25 cellular contexts compared by ENCODE assay signal in the genomic region with DNA sequence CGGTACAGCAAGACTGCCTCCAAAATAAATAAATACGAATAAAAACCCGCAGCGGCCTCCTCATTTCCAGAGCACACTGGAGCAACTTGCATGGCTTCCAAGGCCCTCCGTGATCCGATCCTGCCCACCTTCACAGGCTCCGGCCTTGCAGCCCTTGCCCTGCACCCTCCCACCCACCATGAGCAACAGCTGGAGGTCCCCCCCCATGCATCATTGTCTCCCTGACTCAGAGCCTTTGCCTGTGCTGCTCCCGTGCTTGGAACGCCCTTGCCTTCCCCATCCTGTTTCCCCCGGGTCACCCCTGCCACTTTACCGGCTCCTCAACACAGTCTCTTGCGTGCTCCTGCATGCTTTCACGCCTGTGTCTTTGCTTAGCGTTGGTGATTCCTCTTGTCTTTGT.
DNase-seq lines count a peak whose midpoint lies in the region; ATAC-seq and TF ChIP-seq lines count a peak whose summit lies in the region.
"Had no signal": no experiment of that assay in that cellular context is flagged by ENCODE, and none has a peak within 500 bp of the region (broad histone marks: within the 10 kb centered on the region; RNA-seq: fewer than 3 reads in every experiment).

No MANE protein-coding gene starts in this region.

- peak overlapping the region; percentile 53 for H3K18ac ChIP-seq in neuronal stem cell (ENCODE audit: low read length)

- no peak overlapping the region for H3K4me2 ChIP-seq in neuronal stem cell (ENCODE audit: insufficient read depth, low read length, poor library complexity, severe bottlenecking)
- H3K4me2 ChIP-seq: SK-N-SH had no signal

- H3K14ac ChIP-seq in neuronal stem cell (ENCODE audit: low read length): no peak overlapping the region

- H3K4me3 ChIP-seq in NB4 (ENCODE audit: low read depth, low read length): peak overlapping the region; percentile 33
- no peak overlapping the region for H3K4me3 ChIP-seq in fibroblast of the aortic adventitia (ENCODE audit: low read depth, low read length)
- H3K4me3 ChIP-seq in neuronal stem cell (ENCODE audit: low read length in 2 of 2): no peak overlapping the region
- H3K4me3 ChIP-seq: prostate gland, tibial nerve had no signal

- H3K4ac ChIP-seq in neuronal stem cell (ENCODE audit: low read length): no peak overlapping the region

- H2BK5ac ChIP-seq in neuronal stem cell (ENCODE audit: low read length): no peak overlapping the region

- no peak for TF ChIP-seq POLR2A in NB4 (IDR thresholded peaks at IDR 0.05; ENCODE audit: extremely low read depth, insufficient read length)

- no peak overlapping the region for H4K8ac ChIP-seq in neuronal stem cell (ENCODE audit: low read depth, low read length)

- H3K27ac ChIP-seq in neuronal stem cell (replicated peaks; ENCODE audit: low read length): no peak overlapping the region
- H3K27ac ChIP-seq: prostate gland, RWPE1, VCaP had no signal

- H3K79me1 ChIP-seq in neuronal stem cell (ENCODE audit: low read depth, low read length): no peaks in the 10 kb centered on the region

- H2AFZ ChIP-seq in neuronal stem cell (ENCODE audit: low read length): no peak overlapping the region

- peak; percentile 46 for DNase-seq in AG09319 (ENCODE audit: extremely low read depth, low read depth)
- DNase-seq in NB4 (ENCODE audit: low read depth): peak; percentile 83
- DNase-seq in fibroblast of the aortic adventitia (ENCODE audit: low read depth): peak; percentile 58
- DNase-seq in neuronal stem cell (ENCODE audit: low spot score): no peak
- no peak for DNase-seq in DMS 273 treated with DMSO at 0.1 percent for 48 hours (lab: John Stamatoyannopoulos, UW)
- DNase-seq in COLO829 (ENCODE audit: low spot score): no peak
- no peak for DNase-seq in cerebellum (ENCODE audit: low spot score)
- DNase-seq: activated CD4-positive, alpha-beta T cell treated with anti-CD3 and anti-CD28 coated beads, Interleukin-2, amount 50 U/mL, for 1 hour; activated gamma-delta T cell; C1 segment of cervical spinal cord; cortex of kidney; MM.1S; NCI-H2227 treated with DMSO at 0.1 percent for 48 hours; NCI-H748 treated with DMSO at 0.1 percent for 48 hours; SK-N-SH; small intestine; stimulated activated CD4-positive, alpha-beta T cell treated with anti-CD3 and anti-CD28 coated beads, Interleukin-4, amount 100 ng/mL, for 24 hours; stimulated activated naive CD4-positive, alpha-beta T cell treated with Interleukin-2 at 50 U/mL for 16 hours; T-helper 2 cell had no signal

- H3K27me3 ChIP-seq in neuronal stem cell (ENCODE audit: control insufficient read depth in 3 of 3, insufficient read depth in 3 of 3, low read depth in 1 of 3, low read length in 3 of 3): peaks cover 0 to 20% (median 0%) of the 10 kb centered on the region in 3 experiments
- H3K27me3 ChIP-seq: tibial nerve had no signal

- H3K9ac ChIP-seq in neuronal stem cell (ENCODE audit: low read depth, low read length, poor library complexity): no peak overlapping the region
- H3K9ac ChIP-seq: SK-N-SH had no signal

- no peak overlapping the region for H2BK12ac ChIP-seq in neuronal stem cell (ENCODE audit: low read length)

- H4K91ac ChIP-seq in neuronal stem cell (ENCODE audit: low read depth, low read length, poor library complexity): no peak overlapping the region

- H3K36me3 ChIP-seq in neuronal stem cell (replicated peaks in 1 of 2; ENCODE audit: control insufficient read depth in 2 of 2, insufficient read depth in 2 of 2, low read length in 2 of 2): no peaks in the 10 kb centered on the region
- H3K36me3 ChIP-seq: prostate gland, tibial nerve had no signal

- H2BK120ac ChIP-seq in neuronal stem cell (ENCODE audit: low read depth, low read length): no peak overlapping the region

- H2BK15ac ChIP-seq in neuronal stem cell (ENCODE audit: low read length): no peak overlapping the region

- H3K9me3 ChIP-seq in neuronal stem cell (replicated peaks in 1 of 2; ENCODE audit: control insufficient read depth in 2 of 2, insufficient read depth in 1 of 2, low read depth in 1 of 2, low read length in 2 of 2): no peaks in the 10 kb centered on the region
- H3K9me3 ChIP-seq: prostate gland, SK-N-SH, tibial nerve had no signal

- no peak for TF ChIP-seq CTCF in AG09319 (IDR thresholded peaks at IDR 0.05; ENCODE audit: low read depth, low read length)
- no peak for TF ChIP-seq CTCF in NB4 (IDR thresholded peaks at IDR 0.05; ENCODE audit: low read depth, low read length)
- no peak for TF ChIP-seq CTCF in fibroblast of the aortic adventitia (IDR thresholded peaks at IDR 0.05; ENCODE audit: insufficient read depth, low read length)

- H2AK5ac ChIP-seq in neuronal stem cell (ENCODE audit: low read depth, low read length): no peak overlapping the region

- peaks cover 9 to 13% of the 10 kb centered on the region in 2 donors for H3K4me1 ChIP-seq in neuronal stem cell (ENCODE audit: control insufficient read depth in 2 of 2, insufficient read depth in 1 of 2, low read depth in 1 of 2, low read length in 2 of 2)
- H3K4me1 ChIP-seq: prostate gland had no signal

- WGBS in neuronal stem cell (ENCODE audit: extremely low coverage in 2 of 2, insufficient read length in 2 of 2, insufficient replicate concordance in 1 of 2), 2 donors: no CpG with 5 or more reads among the region's 14 CpGs

- ATAC-seq in GM21360 (IDR thresholded peaks at IDR 0.05; ENCODE audit: unreplicated experiment): no peak
- ATAC-seq: left lobe of liver had no signal

- H3K23ac ChIP-seq in neuronal stem cell (ENCODE audit: low read depth, low read length, poor library complexity): no peak overlapping the region

Comparison
In these comparisons a context has a peak if more than half of its experiments do, and no peak if none do; other contexts are left out.
1. DNase-seq: peak in AG09319 (single experiment), NB4 (single experiment) and fibroblast of the aortic adventitia (single experiment); none in neuronal stem cell (single experiment), DMS 273 treated with DMSO at 0.1 percent for 48 hours (single experiment), COLO829 (single experiment) and cerebellum (single experiment).